16 cellular contexts compared by ENCODE assay signal in genomic region chr1:221031015-221031889, GRCh38.
"Had no signal": no experiment of that assay in that cellular context is flagged by ENCODE, and none has a peak within 500 bp of the region (broad histone marks: within the 10 kb centered on the region; RNA-seq: fewer than 3 reads in every experiment).

No MANE protein-coding gene starts in this region.

- H3K27me3 ChIP-seq: adrenal gland, esophagus squamous epithelium, tibial nerve, uterus had no signal

- DNase-seq: activated B cell treated with CpG ODN at 0.5 μM for 24 hours; activated CD4-positive, alpha-beta memory T cell treated with anti-CD3 and anti-CD28 coated beads for 36 hours; activated CD4-positive, alpha-beta T cell treated with anti-CD3 and anti-CD28 coated beads for 4 hours; activated gamma-delta T cell treated with Interleukin-2 at 50 U/mL for 16 hours; activated T-cell treated with anti-CD3 and anti-CD28 coated beads for 4 hours; adrenal gland; effector memory CD4-positive, alpha-beta T cell; esophagus squamous epithelium; natural killer cell; stimulated activated CD4-positive, alpha-beta T cell treated with anti-CD3 and anti-CD28 coated beads, Interleukin-2, amount 100 ng/mL, for 24 hours; stimulated activated naive CD8-positive, alpha-beta T cell treated with anti-CD3 and anti-CD28 coated beads, Interleukin-15, Interleukin-2, amounts not matched to agents 100 U/mL and 50 U/mL, for 24 hours; T-helper 2 cell; uterus had no signal

- H3K9me3 ChIP-seq: adrenal gland, esophagus squamous epithelium, tibial nerve, uterus had no signal

- H3K27ac ChIP-seq: adrenal gland, esophagus squamous epithelium, parathyroid adenoma, tibial nerve had no signal

- H3K36me3 ChIP-seq: adrenal gland, esophagus squamous epithelium, tibial nerve, uterus had no signal

- ATAC-seq: activated naive CD4-positive, alpha-beta T cell treated with anti-CD3 and anti-CD28 coated beads, Interleukin-2, amount 50 U/mL, for 72 hours; stimulated activated naive CD8-positive, alpha-beta T cell treated with anti-CD3 and anti-CD28 coated beads, Interleukin-15, Interleukin-2, amounts not matched to agents 100 U/mL and 50 U/mL, for 24 hours had no signal

- H3K4me1 ChIP-seq: adrenal gland, parathyroid adenoma, tibial nerve, uterus had no signal

- H3K4me3 ChIP-seq: adrenal gland, esophagus squamous epithelium, tibial nerve, uterus had no signal

- H3K9ac ChIP-seq: parathyroid adenoma had no signal
